In genomic region chr9:19174127-19174921, GRCh38 we compare ENCODE assay signal across 8 cellular contexts. TPM values are rescaled to one million over a fixed set of nuclear protein-coding genes. Genes with fewer than 3 reads are reported as not detected.
DNase-seq lines count a peak whose midpoint lies in the region; ATAC-seq, FAIRE-seq and TF ChIP-seq lines count a peak whose summit lies in the region.

No MANE protein-coding gene starts in this region.

- H3K4me1 ChIP-seq in parathyroid adenoma = no peaks in the 10 kb centered on the region

- H3K4me3 ChIP-seq in parathyroid adenoma (ENCODE audit: low read depth, low read length) = no peak overlapping the region

- H3K9ac ChIP-seq in parathyroid adenoma = no peak overlapping the region

- H3K79me2 ChIP-seq in parathyroid adenoma = no peaks in the 10 kb centered on the region

- no peak overlapping the region for H3K27ac ChIP-seq in parathyroid adenoma

- peak; percentile 43 for TF ChIP-seq CTCF in parathyroid adenoma (IDR thresholded peaks at IDR 0.05)

- H3K9me3 ChIP-seq in parathyroid adenoma (ENCODE audit: control insufficient read depth, low read length) = no peaks in the 10 kb centered on the region

- FAIRE-seq in frontal cortex (lab: Jason Lieb, UNC) = no peak

- no peaks in the 10 kb centered on the region for H3K36me3 ChIP-seq in parathyroid adenoma (ENCODE audit: control insufficient read depth, insufficient read depth, low read length)

- H3K27me3 ChIP-seq in parathyroid adenoma (ENCODE audit: control insufficient read depth, insufficient read depth, low read length) = no peaks in the 10 kb centered on the region

- peak overlapping the region; percentile 6 for H2AFZ ChIP-seq in parathyroid adenoma

- H3K4me2 ChIP-seq in parathyroid adenoma (ENCODE audit: low read length) = peak overlapping the region; percentile 15

- peak; percentile 92 for DNase-seq in GM03348 (ENCODE audit: low spot score)
- DNase-seq in NOMO-1 treated with DMSO at 0.1 percent for 48 hours (lab: John Stamatoyannopoulos, UW; ENCODE audit: unreplicated experiment) = peak; percentile 43
- peak; percentile 7 for DNase-seq in activated effector memory CD4-positive, alpha-beta T cell treated with Interleukin-2 at 50 U/mL for 16 hours
- peak; percentile 13 to 60 for DNase-seq in frontal cortex (ENCODE audit: low spot score in 2 of 2)
- no peak for DNase-seq in mucosa of gallbladder (ENCODE audit: low spot score)

- ATAC-seq in GM21526 (IDR thresholded peaks at IDR 0.05; ENCODE audit: low FRiP score, unreplicated experiment) = peak; percentile 96
- ATAC-seq in HG03575 (IDR thresholded peaks at IDR 0.05; ENCODE audit: extremely low read depth, insufficient number of reproducible peaks, low FRiP score, unreplicated experiment) = peak; percentile 87

RNA-seq across cellular contexts. Expression of gene PLIN2, which starts 47.0 kb away (rescaled TPM):
- total RNA-seq in frontal cortex (18.8 TPM), mucosa of gallbladder (82.2 TPM)

RNA-seq across cellular contexts. Expression of gene DENND4C, which starts 56.2 kb away (rescaled TPM):
- total RNA-seq in frontal cortex = 74.6 TPM
- 55.6 TPM for total RNA-seq in mucosa of gallbladder
